6 cellular contexts compared by ENCODE assay signal in genomic region chrX:52887459-52887858, GRCh38. TPM values are rescaled to one million over a fixed set of nuclear protein-coding genes. Genes with fewer than 3 reads are reported as not detected.
"Had no signal": no experiment of that assay in that cellular context is flagged by ENCODE, and none has a peak within 500 bp of the region (broad histone marks: within the 10 kb centered on the region; RNA-seq: fewer than 3 reads in every experiment).

No MANE protein-coding gene starts in this region.

RNA-seq across cellular contexts. Expression of gene XAGE3, which starts 19.6 kb away (rescaled TPM):
- total RNA-seq: GM23248, GM23338, H1, H7, H9, HFFc6 had no signal
- polyA plus RNA-seq: GM23248, GM23338, H1 had no signal
